In genomic region chr10:98295401-98295811, GRCh38 we compare ENCODE assay signal across 1 cellular context.
TF ChIP-seq lines count a peak whose summit lies in the region.

No MANE protein-coding gene starts in this region.

TF ChIP-seq in GM23338, 12 proteins besides CTCF, POLR2A, EP300 and RAD21 (continued from another document):
- TF ChIP-seq ZNF462 (CRISPR knock-in tag; IDR thresholded peaks at IDR 0.05) (no peak), REST (IDR thresholded peaks at IDR 0.05; ENCODE audit: unreplicated experiment) (no peak), EZH2 (IDR thresholded peaks at IDR 0.05; ENCODE audit: low read depth, unreplicated experiment) (no peak), STAT1 (IDR thresholded peaks at IDR 0.05; ENCODE audit: unreplicated experiment) (no peak), CREB1 (CRISPR knock-in tag; IDR thresholded peaks at IDR 0.05; ENCODE audit: low read depth) (no peak), JUNB (IDR thresholded peaks at IDR 0.05; ENCODE audit: unreplicated experiment) (no peak)
